Comparison of ENCODE assay signal across 28 cellular contexts in the genomic region with DNA sequence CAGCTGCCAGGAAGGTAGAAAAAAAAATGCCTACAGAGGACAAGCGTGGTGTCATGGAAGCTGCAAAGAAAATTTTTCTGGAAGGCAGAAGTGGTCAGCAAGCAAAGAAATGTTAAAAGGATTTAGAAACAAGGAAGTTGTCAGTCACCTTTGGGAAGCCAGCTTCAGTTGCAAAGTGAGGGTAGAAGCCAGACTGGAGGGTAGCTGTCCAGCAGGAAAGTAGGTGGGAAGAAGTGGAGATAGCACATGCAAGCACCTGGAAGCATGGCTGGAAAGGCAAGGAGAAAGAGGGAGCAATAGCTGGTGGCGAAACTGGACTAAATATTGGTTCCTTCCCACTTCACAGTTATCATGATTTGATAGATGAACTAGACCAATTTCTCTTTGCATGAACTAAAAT.
"Had no signal": no experiment of that assay in that cellular context is flagged by ENCODE, and none has a peak within 500 bp of the region (broad histone marks: within the 10 kb centered on the region; RNA-seq: fewer than 3 reads in every experiment).

No MANE protein-coding gene starts in this region.

- DNase-seq: activated B cell treated with CpG ODN at 0.5 μM for 24 hours; activated CD4-positive, alpha-beta T cell treated with anti-CD3 and anti-CD28 coated beads, Interleukin-2, amount 50 U/mL, for 1 hour; activated CD8-positive, alpha-beta T cell treated with anti-CD3 and anti-CD28 coated beads, Interleukin-2, amount 10 ng/mL, durations not matched to agents 7 days and 5 days; activated naive CD4-positive, alpha-beta T cell; activated T-cell treated with anti-CD3 and anti-CD28 coated beads for 4 hours; activated T-cell treated with anti-CD3 and anti-CD28 coated beads, Interleukin-2, amount 50 U/mL, for 72 hours; aorta; body of pancreas; cerebellar nuclear complex; colonic mucosa; effector memory CD4-positive, alpha-beta T cell; erythroblast; head of caudate nucleus; hippocampal formation; kidney; left colon; naive B cell; posterior cingulate gyrus; right cardiac atrium; stimulated activated CD4-positive, alpha-beta T cell treated with anti-CD3 and anti-CD28 coated beads, Interleukin-15, amount 100 ng/mL, for 24 hours; stimulated activated CD4-positive, alpha-beta T cell treated with anti-CD3 and anti-CD28 coated beads, Interleukin-2, amount 100 ng/mL, for 24 hours; stimulated activated naive B cell treated with anti-CD40 and anti-IgM and Interleukin-4, amounts not matched to agents 10 μg/mL and 1 μg/mL and 100 μg/mL, for 72 hours; T-helper 2 cell; tibial artery; upper lobe of right lung had no signal

- H3K36me3 Mint-ChIP-seq: activated naive CD4-positive, alpha-beta T cell treated with anti-CD3 and anti-CD28 coated beads, Interleukin-2, amount 50 U/mL, for 72 hours; mesothelial cell of epicardium; naive B cell; stimulated activated naive B cell treated with anti-CD40 and anti-IgM and Interleukin-4, amounts not matched to agents 10 μg/mL and 1 μg/mL and 100 μg/mL, for 72 hours had no signal

- H3K4me1 Mint-ChIP-seq: activated B cell treated with CpG ODN at 0.5 μM for 24 hours, mesothelial cell of epicardium, naive B cell had no signal

- H3K9me3 Mint-ChIP-seq: activated B cell treated with CpG ODN at 0.5 μM for 24 hours; activated naive CD4-positive, alpha-beta T cell treated with anti-CD3 and anti-CD28 coated beads, Interleukin-2, amount 50 U/mL, for 72 hours; mesothelial cell of epicardium; naive B cell had no signal

- H3K27ac Mint-ChIP-seq: activated B cell treated with CpG ODN at 0.5 μM for 24 hours; activated CD8-positive, alpha-beta T cell treated with anti-CD3 and anti-CD28 coated beads, Interleukin-2, amount 10 ng/mL, durations not matched to agents 7 days and 5 days; activated naive CD4-positive, alpha-beta T cell treated with anti-CD3 and anti-CD28 coated beads, Interleukin-2, amount 50 U/mL, for 72 hours; activated T-cell treated with anti-CD3 and anti-CD28 coated beads, Interleukin-2, amount 50 U/mL, for 72 hours; mesothelial cell of epicardium; stimulated activated naive B cell treated with anti-CD40 and anti-IgM and Interleukin-4, amounts not matched to agents 10 μg/mL and 1 μg/mL and 100 μg/mL, for 72 hours had no signal

- H3K27me3 Mint-ChIP-seq: activated B cell treated with CpG ODN at 0.5 μM for 24 hours; naive B cell; stimulated activated naive B cell treated with anti-CD40 and anti-IgM and Interleukin-4, amounts not matched to agents 10 μg/mL and 1 μg/mL and 100 μg/mL, for 72 hours had no signal

- H3K4me3 Mint-ChIP-seq: activated B cell treated with CpG ODN at 0.5 μM for 24 hours; activated CD8-positive, alpha-beta T cell treated with anti-CD3 and anti-CD28 coated beads, Interleukin-2, amount 10 ng/mL, durations not matched to agents 7 days and 5 days; activated T-cell treated with anti-CD3 and anti-CD28 coated beads, Interleukin-2, amount 50 U/mL, for 72 hours; mesothelial cell of epicardium; naive B cell; stimulated activated naive B cell treated with anti-CD40 and anti-IgM and Interleukin-4, amounts not matched to agents 10 μg/mL and 1 μg/mL and 100 μg/mL, for 72 hours had no signal

- ATAC-seq: activated CD8-positive, alpha-beta T cell treated with anti-CD3 and anti-CD28 coated beads, Interleukin-2, amount 10 ng/mL, durations not matched to agents 7 days and 5 days; activated naive CD4-positive, alpha-beta T cell treated with anti-CD3 and anti-CD28 coated beads, Interleukin-2, amount 50 U/mL, for 72 hours; activated T-cell treated with anti-CD3 and anti-CD28 coated beads, Interleukin-2, amount 50 U/mL, for 72 hours; body of pancreas; gastroesophageal sphincter; left colon; right cardiac atrium; stimulated activated naive B cell treated with anti-CD40 and anti-IgM and Interleukin-4, amounts not matched to agents 10 μg/mL and 1 μg/mL and 100 μg/mL, for 72 hours; upper lobe of right lung had no signal
